Comparison of ENCODE assay signal across 17 cellular contexts in the genomic region with DNA sequence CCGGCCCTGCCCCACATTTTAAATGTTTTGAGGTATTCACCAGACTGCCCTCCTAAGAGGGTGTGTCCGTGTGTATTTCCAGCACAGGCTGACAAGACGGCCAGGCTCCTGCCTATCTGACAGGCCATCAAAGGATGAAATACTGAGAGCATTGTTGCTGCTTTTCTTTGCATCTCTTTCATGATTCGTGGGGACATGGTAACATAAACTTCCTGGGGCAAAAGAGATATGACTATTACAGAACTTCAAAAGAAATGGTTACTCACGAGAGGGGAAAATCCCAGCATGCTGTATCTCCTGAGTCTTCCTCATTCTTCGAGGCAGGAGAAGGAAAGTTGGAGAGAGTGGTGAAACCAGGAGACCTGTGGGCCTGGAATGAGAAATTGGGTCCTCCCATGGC. TPM values are rescaled to one million over a fixed set of nuclear protein-coding genes. Genes with fewer than 3 reads are reported as not detected.
DNase-seq lines count a peak whose midpoint lies in the region; ATAC-seq and TF ChIP-seq lines count a peak whose summit lies in the region.
"Had no signal": no experiment of that assay in that cellular context is flagged by ENCODE, and none has a peak within 500 bp of the region (broad histone marks: within the 10 kb centered on the region; RNA-seq: fewer than 3 reads in every experiment).

No MANE protein-coding gene starts in this region.

- H3K27me3 Mint-ChIP-seq in activated T-helper 2 cell treated with anti-CD3 and anti-CD28 coated beads, Interferon-gamma antibody, Interleukin-2, Interleukin-4, amounts not matched to agents 10 μg/mL and 5 μg/mL and 100 μg/mL, durations not matched to agents 14 hours and 24 hours and 36 hours (ENCODE audit: low read depth): no peaks in the 10 kb centered on the region

- POLR2A ChIA-PET in RWPE1 (lab: Yijun Ruan, JAX; ENCODE audit: low non-redundant PET): interaction anchor here (0.7 kb wide), 1 partner anchor 343 kb away, joined by 3 read pairs; no protein-coding TSS in a partner anchor

- no peak overlapping the region for H3K4me3 Mint-ChIP-seq in activated T-helper 2 cell treated with anti-CD3 and anti-CD28 coated beads, Interferon-gamma antibody, Interleukin-2, Interleukin-4, amounts not matched to agents 10 μg/mL and 5 μg/mL and 100 μg/mL, durations not matched to agents 14 hours and 24 hours and 36 hours (ENCODE audit: low read depth)

- H3K27me3 ChIP-seq in dorsolateral prefrontal cortex: no peaks in the 10 kb centered on the region
- H3K27me3 ChIP-seq: testis had no signal

- intact Hi-C loops in activated T-helper 2 cell treated with anti-CD3 and anti-CD28 coated beads, Interferon-gamma antibody, Interleukin-2, Interleukin-4, amounts not matched to agents 10 μg/mL and 5 μg/mL and 100 μg/mL, durations not matched to agents 14 hours and 24 hours and 36 hours (cut with micrococcal nuclease): no loop called here
- intact Hi-C loops in dorsolateral prefrontal cortex (cut with DNase I): no loop called here

- in situ Hi-C loops in Caki2 (cut with HindIII; ENCODE audit: low pct_unique_long_range_greater_than_20kb, low sequenced_read_pairs): no loop called here

- peaks cover 18% of the 10 kb centered on the region for H3K4me1 Mint-ChIP-seq in activated T-helper 2 cell treated with anti-CD3 and anti-CD28 coated beads, Interferon-gamma antibody, Interleukin-2, Interleukin-4, amounts not matched to agents 10 μg/mL and 5 μg/mL and 100 μg/mL, durations not matched to agents 14 hours and 24 hours and 36 hours (ENCODE audit: low read depth)

- TF ChIP-seq CTCF in RWPE1 (conservative IDR thresholded peaks at IDR 0.05; ENCODE audit: low read depth): no peak
- TF ChIP-seq CTCF in dorsolateral prefrontal cortex (IDR thresholded peaks at IDR 0.05 in 54 of 56, conservative IDR thresholded peaks at IDR 0.05 in 2 of 56; ENCODE audit: low read depth in 1 of 56, partially characterized antibody in 56 of 56): no peak

- H3K36me3 Mint-ChIP-seq in activated T-helper 2 cell treated with anti-CD3 and anti-CD28 coated beads, Interferon-gamma antibody, Interleukin-2, Interleukin-4, amounts not matched to agents 10 μg/mL and 5 μg/mL and 100 μg/mL, durations not matched to agents 14 hours and 24 hours and 36 hours (ENCODE audit: low read depth): peaks cover 4% of the 10 kb centered on the region

- peak; percentile 41 for DNase-seq in A172 (ENCODE audit: low spot score)
- DNase-seq in Caki2 (ENCODE audit: low read depth): peak; percentile 84
- DNase-seq in activated T-helper 2 cell treated with anti-CD3 and anti-CD28 coated beads, Interferon-gamma antibody, Interleukin-2, Interleukin-4, amounts not matched to agents 10 μg/mL and 5 μg/mL and 100 μg/mL, durations not matched to agents 14 hours and 24 hours and 36 hours (ENCODE audit: low spot score): no peak
- peak; percentile 13 for DNase-seq in kidney glomerular epithelial cell (lab: John Stamatoyannopoulos, UW)
- no peak for DNase-seq in RWPE1 (ENCODE audit: low spot score)
- DNase-seq in dorsolateral prefrontal cortex: no peak
- DNase-seq: activated CD8-positive, alpha-beta memory T cell treated with anti-CD3 and anti-CD28 coated beads for 24 hours; EL; left ventricle myocardium superior; NCI-H1417 treated with DMSO at 0.1 percent for 48 hours; NCI-H524 treated with DMSO at 0.1 percent for 48 hours; nucleus accumbens; retina; SHP77; testis had no signal

- H3K27ac ChIP-seq in RWPE1: no peak overlapping the region
- no peak overlapping the region for H3K27ac ChIP-seq in dorsolateral prefrontal cortex
- H3K27ac ChIP-seq: testis had no signal

- H3K27ac Mint-ChIP-seq in activated T-helper 2 cell treated with anti-CD3 and anti-CD28 coated beads, Interferon-gamma antibody, Interleukin-2, Interleukin-4, amounts not matched to agents 10 μg/mL and 5 μg/mL and 100 μg/mL, durations not matched to agents 14 hours and 24 hours and 36 hours: peak overlapping the region; percentile 47

- no peak for ATAC-seq in HG02981 (IDR thresholded peaks at IDR 0.05; ENCODE audit: unreplicated experiment)
- ATAC-seq in GM18517 (IDR thresholded peaks at IDR 0.05; ENCODE audit: unreplicated experiment): no peak
- ATAC-seq: left ventricle myocardium superior had no signal

- CTCF ChIA-PET in RWPE1 (lab: Yijun Ruan, JAX): interaction anchor here (0.6 kb wide), 1 partner anchor 318 kb away, joined by 3 read pairs; no protein-coding TSS in a partner anchor

- peaks cover 14% of the 10 kb centered on the region for H3K9me3 Mint-ChIP-seq in activated T-helper 2 cell treated with anti-CD3 and anti-CD28 coated beads, Interferon-gamma antibody, Interleukin-2, Interleukin-4, amounts not matched to agents 10 μg/mL and 5 μg/mL and 100 μg/mL, durations not matched to agents 14 hours and 24 hours and 36 hours

- H3K4me3 ChIP-seq in dorsolateral prefrontal cortex: no peak overlapping the region
- H3K4me3 ChIP-seq: testis had no signal

RNA-seq across cellular contexts. Expression of a gene that starts 10.3 kb away (rescaled TPM):
- 6.3 and 8.6 TPM in 2 replicates for total RNA-seq in A172 (2014; rRNA removed; shearing (Covaris generic))
- 14.9 and 27.0 TPM in 2 replicates for total RNA-seq in Caki2 (2014; rRNA removed; shearing (Covaris generic); ENCODE audit: low replicate concordance)
- 2.5 and 3.1 TPM in 2 replicates for total RNA-seq in activated T-helper 2 cell treated with anti-CD3 and anti-CD28 coated beads, Interferon-gamma antibody, Interleukin-2, Interleukin-4, amounts not matched to agents 10 μg/mL and 5 μg/mL and 100 μg/mL, durations not matched to agents 14 hours and 24 hours and 36 hours
- under 1 TPM in 4 of 120 experiments, not detected in 116; 0.46 to 0.56 (median 0.54) TPM for total RNA-seq in dorsolateral prefrontal cortex
- total RNA-seq: left ventricle myocardium superior had no signal

RNA-seq across cellular contexts. Expression of a gene that starts 11.0 kb away (rescaled TPM):
- total RNA-seq in A172 (2014; rRNA removed; shearing (Covaris generic)): 4.7 and 6.6 TPM in 2 replicates
- total RNA-seq in Caki2 (2014; rRNA removed; shearing (Covaris generic); ENCODE audit: low replicate concordance): 7.2 and 13.0 TPM in 2 replicates
- total RNA-seq in activated T-helper 2 cell treated with anti-CD3 and anti-CD28 coated beads, Interferon-gamma antibody, Interleukin-2, Interleukin-4, amounts not matched to agents 10 μg/mL and 5 μg/mL and 100 μg/mL, durations not matched to agents 14 hours and 24 hours and 36 hours: 3.4 and 4.1 TPM in 2 replicates
- total RNA-seq in dorsolateral prefrontal cortex: 10 to 100 TPM; 11.0 to 24.3 (median 16.5) TPM

RNA-seq across cellular contexts. Expression of a gene that starts 43.0 kb away (rescaled TPM):
- 18.0 and 18.8 TPM in 2 replicates for total RNA-seq in A172 (2014; rRNA removed; shearing (Covaris generic))
- total RNA-seq in Caki2 (2014; rRNA removed; shearing (Covaris generic); ENCODE audit: low replicate concordance): 41.8 and 67.9 TPM in 2 replicates
- total RNA-seq in activated T-helper 2 cell treated with anti-CD3 and anti-CD28 coated beads, Interferon-gamma antibody, Interleukin-2, Interleukin-4, amounts not matched to agents 10 μg/mL and 5 μg/mL and 100 μg/mL, durations not matched to agents 14 hours and 24 hours and 36 hours: 17.3 and 18.5 TPM in 2 replicates
- total RNA-seq in dorsolateral prefrontal cortex: 10 to 100 TPM; 10.7 to 29.7 (median 20.7) TPM

RNA-seq across cellular contexts. Expression of a gene that starts 51.1 kb away (rescaled TPM):
- 258 and 263 TPM in 2 replicates for total RNA-seq in A172 (2014; rRNA removed; shearing (Covaris generic))
- 757 and 778 TPM in 2 replicates for total RNA-seq in Caki2 (2014; rRNA removed; shearing (Covaris generic); ENCODE audit: low replicate concordance)
- total RNA-seq in activated T-helper 2 cell treated with anti-CD3 and anti-CD28 coated beads, Interferon-gamma antibody, Interleukin-2, Interleukin-4, amounts not matched to agents 10 μg/mL and 5 μg/mL and 100 μg/mL, durations not matched to agents 14 hours and 24 hours and 36 hours: 126 and 127 TPM in 2 replicates
- total RNA-seq in dorsolateral prefrontal cortex: 10 to 100 TPM; 12.8 to 57.5 (median 25.4) TPM

Comparison
In these comparisons a context has a peak if more than half of its experiments do, and no peak if none do; other contexts are left out.
1. DNase-seq: peak in A172 (single experiment), Caki2 (single experiment) and kidney glomerular epithelial cell (single experiment); none in activated T-helper 2 cell treated with anti-CD3 and anti-CD28 coated beads, Interferon-gamma antibody, Interleukin-2, Interleukin-4, amounts not matched to agents 10 μg/mL and 5 μg/mL and 100 μg/mL, durations not matched to agents 14 hours and 24 hours and 36 hours (single experiment), RWPE1 (single experiment) and dorsolateral prefrontal cortex (0 of 10).